In the genomic region with DNA sequence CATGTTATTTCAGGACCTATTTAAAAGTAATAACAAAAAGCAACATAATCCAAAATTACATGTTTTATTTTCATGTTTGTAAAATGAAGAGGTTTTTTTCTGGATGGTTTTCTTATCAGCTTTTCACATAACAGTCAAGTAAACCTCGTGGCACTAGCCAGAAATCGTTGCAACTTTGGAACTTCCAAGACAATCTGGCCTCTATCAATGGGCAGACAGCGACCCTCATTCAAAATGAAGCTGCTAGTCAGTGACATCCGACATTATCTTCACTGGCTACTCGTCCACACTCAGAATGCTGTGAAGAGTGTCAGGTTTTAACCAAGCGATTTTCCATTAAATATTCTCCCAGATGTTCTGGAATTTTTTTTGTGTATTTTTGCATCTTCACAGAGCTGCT, we compare ENCODE assay signal across 17 cellular contexts. TPM values are rescaled to one million over a fixed set of nuclear protein-coding genes. Genes with fewer than 3 reads are reported as not detected.
DNase-seq lines count a peak whose midpoint lies in the region; ATAC-seq lines count a peak whose summit lies in the region.
"Had no signal": no experiment of that assay in that cellular context is flagged by ENCODE, and none has a peak within 500 bp of the region (broad histone marks: within the 10 kb centered on the region; RNA-seq: fewer than 3 reads in every experiment).

No MANE protein-coding gene starts in this region.

- H3K27me3 Mint-ChIP-seq in activated naive CD4-positive, alpha-beta T cell treated with anti-CD3 and anti-CD28 coated beads, Interleukin-2, amount 50 U/mL, for 24 hours: no peaks in the 10 kb centered on the region
- no peaks in the 10 kb centered on the region for H3K27me3 Mint-ChIP-seq in central memory CD8-positive, alpha-beta T cell
- H3K27me3 Mint-ChIP-seq in natural killer cell treated with Interleukin-12 subunit alpha and Interleukin-12 subunit beta and Interleukin-15 and Interleukin-18, amount 100 ng/mL, for 72 hours: no peaks in the 10 kb centered on the region

- DNase-seq in activated naive CD4-positive, alpha-beta T cell treated with anti-CD3 and anti-CD28 coated beads, Interleukin-2, amount 50 U/mL, for 72 hours (ENCODE audit: low spot score in 2 of 2): no peak
- DNase-seq in OCI-M1 (lab: John Stamatoyannopoulos, UW): peak; percentile 57
- no peak for DNase-seq in central memory CD8-positive, alpha-beta T cell (ENCODE audit: low spot score in 2 of 2)
- DNase-seq in natural killer cell treated with Interleukin-12 subunit alpha and Interleukin-12 subunit beta and Interleukin-15 and Interleukin-18, amount 100 ng/mL, for 72 hours (ENCODE audit: low spot score): no peak
- DNase-seq in NCI-H345 (lab: John Stamatoyannopoulos, UW): no peak
- no peak for DNase-seq in medulla oblongata (ENCODE audit: extremely low spot score)
- DNase-seq: DMS79, NCI-H1105, NCI-H1694, NCI-H510A, NCI-H748 treated with DMSO at 0.1 percent for 48 hours, Right ventricle myocardium superior had no signal

- no peak overlapping the region for H3K4me3 Mint-ChIP-seq in activated naive CD4-positive, alpha-beta T cell treated with anti-CD3 and anti-CD28 coated beads, Interleukin-2, amount 50 U/mL, for 24 hours
- H3K4me3 Mint-ChIP-seq in central memory CD8-positive, alpha-beta T cell: peak overlapping the region; percentile 26
- H3K4me3 Mint-ChIP-seq in natural killer cell treated with Interleukin-12 subunit alpha and Interleukin-12 subunit beta and Interleukin-15 and Interleukin-18, amount 100 ng/mL, for 72 hours: peak overlapping the region; percentile 73
- H3K4me3 Mint-ChIP-seq: GM23338 had no signal

- peak overlapping the region; percentile 35 for H3K27ac Mint-ChIP-seq in activated naive CD4-positive, alpha-beta T cell treated with anti-CD3 and anti-CD28 coated beads, Interleukin-2, amount 50 U/mL, for 24 hours
- no peak overlapping the region for H3K27ac Mint-ChIP-seq in activated naive CD4-positive, alpha-beta T cell treated with anti-CD3 and anti-CD28 coated beads, Interleukin-2, amount 50 U/mL, for 72 hours
- no peak overlapping the region for H3K27ac Mint-ChIP-seq in central memory CD8-positive, alpha-beta T cell (ENCODE audit: low read depth)
- peak overlapping the region; percentile 92 to 98 for H3K27ac Mint-ChIP-seq in natural killer cell treated with Interleukin-12 subunit alpha and Interleukin-12 subunit beta and Interleukin-15 and Interleukin-18, amount 100 ng/mL, for 72 hours

- peaks cover 7% of the 10 kb centered on the region for H3K36me3 Mint-ChIP-seq in activated naive CD4-positive, alpha-beta T cell treated with anti-CD3 and anti-CD28 coated beads, Interleukin-2, amount 50 U/mL, for 24 hours
- H3K36me3 Mint-ChIP-seq in activated naive CD4-positive, alpha-beta T cell treated with anti-CD3 and anti-CD28 coated beads, Interleukin-2, amount 50 U/mL, for 72 hours: no peaks in the 10 kb centered on the region
- H3K36me3 Mint-ChIP-seq in central memory CD8-positive, alpha-beta T cell (ENCODE audit: insufficient read depth): peaks cover 5% of the 10 kb centered on the region
- H3K36me3 Mint-ChIP-seq in natural killer cell treated with Interleukin-12 subunit alpha and Interleukin-12 subunit beta and Interleukin-15 and Interleukin-18, amount 100 ng/mL, for 72 hours: no peaks in the 10 kb centered on the region

- peaks cover 58% of the 10 kb centered on the region for H3K4me1 Mint-ChIP-seq in activated naive CD4-positive, alpha-beta T cell treated with anti-CD3 and anti-CD28 coated beads, Interleukin-2, amount 50 U/mL, for 24 hours
- H3K4me1 Mint-ChIP-seq in central memory CD8-positive, alpha-beta T cell: peaks cover 57% of the 10 kb centered on the region
- H3K4me1 Mint-ChIP-seq in natural killer cell treated with Interleukin-12 subunit alpha and Interleukin-12 subunit beta and Interleukin-15 and Interleukin-18, amount 100 ng/mL, for 72 hours (ENCODE audit: low read depth in 2 of 2): peaks cover 50 to 52% of the 10 kb centered on the region in 2 donors

- no peak for ATAC-seq in activated naive CD4-positive, alpha-beta T cell treated with anti-CD3 and anti-CD28 coated beads, Interleukin-2, amount 50 U/mL, for 72 hours
- ATAC-seq in central memory CD8-positive, alpha-beta T cell (replicated peaks; ENCODE audit: extremely low read depth, poor library complexity, severe bottlenecking): no peak
- ATAC-seq in natural killer cell treated with Interleukin-12 subunit alpha and Interleukin-12 subunit beta and Interleukin-15 and Interleukin-18, amount 100 ng/mL, for 72 hours: no peak
- ATAC-seq in GM18867 (IDR thresholded peaks at IDR 0.05; ENCODE audit: unreplicated experiment): no peak
- ATAC-seq: A549, HCT116 had no signal

- no peaks in the 10 kb centered on the region for H3K9me3 Mint-ChIP-seq in activated naive CD4-positive, alpha-beta T cell treated with anti-CD3 and anti-CD28 coated beads, Interleukin-2, amount 50 U/mL, for 24 hours
- H3K9me3 Mint-ChIP-seq in activated naive CD4-positive, alpha-beta T cell treated with anti-CD3 and anti-CD28 coated beads, Interleukin-2, amount 50 U/mL, for 72 hours: no peaks in the 10 kb centered on the region
- no peaks in the 10 kb centered on the region for H3K9me3 Mint-ChIP-seq in central memory CD8-positive, alpha-beta T cell
- H3K9me3 Mint-ChIP-seq in natural killer cell treated with Interleukin-12 subunit alpha and Interleukin-12 subunit beta and Interleukin-15 and Interleukin-18, amount 100 ng/mL, for 72 hours: no peaks in the 10 kb centered on the region
- H3K9me3 Mint-ChIP-seq: GM23338 had no signal

RNA-seq across cellular contexts. Expression of gene ZNF652, which starts 22.7 kb away (rescaled TPM):
- 1 to 10 TPM; 5.8 to 6.3 TPM for total RNA-seq in activated naive CD4-positive, alpha-beta T cell treated with anti-CD3 and anti-CD28 coated beads, Interleukin-2, amount 50 U/mL, for 72 hours
- 10 to 100 TPM; 20.1 to 22.3 TPM for total RNA-seq in natural killer cell treated with Interleukin-12 subunit alpha and Interleukin-12 subunit beta and Interleukin-15 and Interleukin-18, amount 100 ng/mL, for 72 hours

Comparison
In these comparisons a context has a peak if more than half of its experiments do, and no peak if none do; other contexts are left out.
1. H3K27ac Mint-ChIP-seq: peak in activated naive CD4-positive, alpha-beta T cell treated with anti-CD3 and anti-CD28 coated beads, Interleukin-2, amount 50 U/mL, for 24 hours (single experiment) and natural killer cell treated with Interleukin-12 subunit alpha and Interleukin-12 subunit beta and Interleukin-15 and Interleukin-18, amount 100 ng/mL, for 72 hours (2 of 2); none in activated naive CD4-positive, alpha-beta T cell treated with anti-CD3 and anti-CD28 coated beads, Interleukin-2, amount 50 U/mL, for 72 hours (0 of 2) and central memory CD8-positive, alpha-beta T cell (single experiment).